Comparison of ENCODE assay signal across 8 cellular contexts in the genomic region with DNA sequence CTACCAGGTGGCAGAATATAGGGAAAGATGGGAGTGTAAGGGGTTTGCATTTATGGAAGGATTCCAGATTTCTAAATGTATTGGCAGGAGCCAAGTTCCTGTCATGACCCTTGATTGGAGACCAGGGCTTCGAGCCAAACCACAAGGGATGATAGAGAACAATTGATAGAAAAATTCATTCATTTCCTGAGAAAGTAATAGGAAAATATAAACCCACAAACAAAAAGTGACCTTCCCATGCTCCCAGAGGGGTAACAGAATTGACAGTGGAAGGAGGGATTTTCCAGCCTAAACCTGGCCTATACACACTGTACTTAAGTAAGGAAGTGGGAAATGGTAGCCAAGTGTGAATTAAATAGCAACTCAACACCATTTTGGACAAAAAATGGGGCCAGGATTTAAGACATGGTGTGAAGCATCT. TPM values are rescaled to one million over a fixed set of nuclear protein-coding genes. Genes with fewer than 3 reads are reported as not detected.
DNase-seq lines count a peak whose midpoint lies in the region; ATAC-seq lines count a peak whose summit lies in the region.
"Had no signal": no experiment of that assay in that cellular context is flagged by ENCODE, and none has a peak within 500 bp of the region (broad histone marks: within the 10 kb centered on the region; RNA-seq: fewer than 3 reads in every experiment).

No MANE protein-coding gene starts in this region.

- ATAC-seq in GM18873 (IDR thresholded peaks at IDR 0.05; ENCODE audit: low FRiP score, unreplicated experiment), result no peak

- DNase-seq in LHCN-M2 (ENCODE audit: low read depth), result peak; percentile 40
- peak; percentile 76 for DNase-seq in amniotic epithelial cell (ENCODE audit: low read depth)
- DNase-seq in glomerular endothelial cell (ENCODE audit: extremely low read depth, low read depth, low spot score), result peak; percentile 58
- peak; percentile 45 for DNase-seq in superior temporal gyrus (ENCODE audit: extremely low spot score)
- no peak for DNase-seq in SIG-M5 (lab: John Stamatoyannopoulos, UW)
- DNase-seq in DMS53 treated with DMSO at 0.1 percent for 48 hours (lab: John Stamatoyannopoulos, UW; ENCODE audit: unreplicated experiment), result no peak
- DNase-seq: NCI-H2081 treated with DMSO at 0.1 percent for 48 hours had no signal

RNA-seq across cellular contexts. Expression of a gene that starts 22.4 kb away (rescaled TPM):
- total RNA-seq in LHCN-M2 (2014; rRNA removed), result 3.9 and 9.0 TPM in 2 replicates
- polyA plus RNA-seq in LHCN-M2 (2012), result 1.6 TPM
- 7.9 and 8.9 TPM in 2 replicates for total RNA-seq in glomerular endothelial cell

RNA-seq across cellular contexts. Expression of a gene that starts 27.9 kb away (rescaled TPM):
- total RNA-seq in LHCN-M2 (2014; rRNA removed) (53.5 and 55.6 TPM in 2 replicates), glomerular endothelial cell (53.1 and 62.1 TPM in 2 replicates)
- 30.3 TPM for polyA plus RNA-seq in LHCN-M2 (2012)

RNA-seq across cellular contexts. Expression of a gene that starts 48.3 kb away (rescaled TPM):
- total RNA-seq in LHCN-M2 (2014; rRNA removed), result 15.6 and 32.0 TPM in 2 replicates
- 7.3 TPM for polyA plus RNA-seq in LHCN-M2 (2012)
- 33.3 and 47.2 TPM in 2 replicates for total RNA-seq in glomerular endothelial cell

Comparison
In these comparisons a context has a peak if more than half of its experiments do, and no peak if none do; other contexts are left out.
1. DNase-seq: peak in LHCN-M2 (single experiment), amniotic epithelial cell (single experiment), glomerular endothelial cell (single experiment) and superior temporal gyrus (single experiment); none in SIG-M5 (single experiment) and DMS53 treated with DMSO at 0.1 percent for 48 hours (single experiment).